Comparison of ENCODE assay signal across 8 cellular contexts in genomic region chr7:11341285-11341944, GRCh38.
DNase-seq lines count a peak whose midpoint lies in the region; ATAC-seq and TF ChIP-seq lines count a peak whose summit lies in the region.

No MANE protein-coding gene starts in this region.

- H3K4me2 ChIP-seq in parathyroid adenoma (ENCODE audit: low read length) = peak overlapping the region; percentile 14

- no peaks in the 10 kb centered on the region for H3K9me3 ChIP-seq in parathyroid adenoma (ENCODE audit: control insufficient read depth, low read length)

- ATAC-seq in GM21723 (IDR thresholded peaks at IDR 0.05; ENCODE audit: unreplicated experiment) = peak; percentile 69
- no peak for ATAC-seq in GM18861 (IDR thresholded peaks at IDR 0.05; ENCODE audit: unreplicated experiment)

- no peak overlapping the region for H2AFZ ChIP-seq in parathyroid adenoma

- H3K27ac ChIP-seq in parathyroid adenoma = no peak overlapping the region

- no peak overlapping the region for H3K4me3 ChIP-seq in parathyroid adenoma (ENCODE audit: low read depth, low read length)

- TF ChIP-seq CTCF in AG09319 (IDR thresholded peaks at IDR 0.05; ENCODE audit: low read depth, low read length) (peak; percentile 44), parathyroid adenoma (IDR thresholded peaks at IDR 0.05) (peak; percentile 34)

- H3K79me2 ChIP-seq in parathyroid adenoma = no peaks in the 10 kb centered on the region

- H3K9ac ChIP-seq in parathyroid adenoma = no peak overlapping the region

- H3K4me1 ChIP-seq in parathyroid adenoma = no peaks in the 10 kb centered on the region

- H3K36me3 ChIP-seq in parathyroid adenoma (ENCODE audit: control insufficient read depth, insufficient read depth, low read length) = no peaks in the 10 kb centered on the region

- DNase-seq in AG09319 (ENCODE audit: extremely low read depth, low read depth) (no peak), NCI-H446 treated with DMSO at 0.1 percent for 48 hours (lab: John Stamatoyannopoulos, UW) (peak; percentile 69), dermis blood vessel endothelial cell (peak; percentile 15), HK-2 (ENCODE audit: unreplicated experiment) (no peak)
- DNase-seq in stimulated activated CD4-positive, alpha-beta T cell treated with anti-CD3 and anti-CD28 coated beads, Interleukin-2, amount 100 ng/mL, for 48 hours = no peak

- no peaks in the 10 kb centered on the region for H3K27me3 ChIP-seq in parathyroid adenoma (ENCODE audit: control insufficient read depth, insufficient read depth, low read length)

Comparison
In these comparisons a context has a peak if more than half of its experiments do, and no peak if none do; other contexts are left out.
1. DNase-seq: peak in NCI-H446 treated with DMSO at 0.1 percent for 48 hours (single experiment) and dermis blood vessel endothelial cell (single experiment); none in AG09319 (single experiment), stimulated activated CD4-positive, alpha-beta T cell treated with anti-CD3 and anti-CD28 coated beads, Interleukin-2, amount 100 ng/mL, for 48 hours (0 of 2) and HK-2 (single experiment).